ENCODE assay signal across 18 cellular contexts in the genomic region with DNA sequence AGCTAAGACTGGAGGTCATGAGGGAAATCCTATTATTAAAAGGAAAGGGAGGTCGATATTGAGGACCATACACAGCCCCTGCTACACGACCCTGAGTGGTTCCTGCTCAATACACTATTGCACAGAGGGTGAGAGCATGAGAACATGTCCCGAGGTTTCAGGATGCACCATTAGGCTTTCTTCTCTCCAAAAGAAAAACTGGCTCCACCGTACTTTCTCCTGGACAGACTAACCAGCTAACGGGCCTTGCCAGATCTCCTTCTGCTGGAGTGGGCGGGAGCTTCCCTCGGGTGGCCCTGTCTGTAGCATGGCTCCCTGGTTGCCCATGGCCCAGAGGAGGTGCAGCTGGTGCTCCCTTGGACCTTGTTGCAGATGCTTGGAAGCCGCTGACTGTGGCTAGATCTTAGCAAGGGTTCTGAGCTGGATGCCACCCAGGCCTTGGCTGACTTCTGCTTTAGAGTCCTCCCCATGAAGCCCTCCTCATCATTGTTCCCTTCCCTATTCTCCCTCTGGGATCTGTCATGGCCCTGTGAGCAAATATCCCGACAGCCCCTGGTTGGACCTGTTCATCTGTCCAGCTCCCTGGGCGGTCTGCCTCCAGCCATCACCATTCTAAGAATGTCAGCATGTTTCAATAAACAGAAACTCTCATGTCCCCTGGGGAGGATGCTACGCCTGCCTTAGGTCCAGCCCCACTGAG. TPM values are rescaled to one million over a fixed set of nuclear protein-coding genes. Genes with fewer than 3 reads are reported as not detected.
DNase-seq lines count a peak whose midpoint lies in the region; ATAC-seq, FAIRE-seq and TF ChIP-seq lines count a peak whose summit lies in the region.
"Had no signal": no experiment of that assay in that cellular context is flagged by ENCODE, and none has a peak within 500 bp of the region (broad histone marks: within the 10 kb centered on the region; RNA-seq: fewer than 3 reads in every experiment).

No MANE protein-coding gene starts in this region.

- DNase-seq in A549 (ENCODE audit: low read depth in 1 of 2, low spot score in 1 of 2) (no peak), islet precursor cell (peak; percentile 22), stomach (peak; percentile 24)
- DNase-seq in activated CD8-positive, alpha-beta memory T cell treated with anti-CD3 and anti-CD28 coated beads, Interleukin-2, amount 10 ng/mL, durations not matched to agents 7 days and 5 days: peak; percentile 18
- DNase-seq: CD4-positive, CD25-positive, alpha-beta regulatory T cell; DMS53; H7; KG1; NCI-H1048; NCI-H1436 treated with DMSO at 0.1 percent for 48 hours; NCI-H2081; NCI-H510A treated with DMSO at 0.1 percent for 48 hours; PC-9 had no signal

- WGBS in A549 (ENCODE audit: missing lambda C conversion rate): 72% methylated on average over 11 of the region's 11 CpGs
- WGBS in stomach, 5 donors: 79 to 86% (median 82%) methylated on average over 11 of the region's 11 CpGs

- TF ChIP-seq EP300 in A549 (IDR thresholded peaks at IDR 0.05) (no peak), stomach (IDR thresholded peaks at IDR 0.05) (no peak)

- CTCF ChIA-PET in A549 (lab: Yijun Ruan, JAX): interaction anchor here (1.1 to 3.2 kb wide), 3 partner anchors 9 to 608 kb away, joined by 3 to 10 read pairs (median 8); no protein-coding TSS in a partner anchor
- CTCF ChIA-PET in activated CD8-positive, alpha-beta memory T cell treated with anti-CD3 and anti-CD28 coated beads, Interleukin-2, amount 10 ng/mL, durations not matched to agents 7 days and 5 days (lab: Charles Lee): interaction anchor here (1.5 kb wide), 1 partner anchor 14 kb away, joined by 3 read pairs; no protein-coding TSS in a partner anchor

- TF ChIP-seq POLR2A in A549 (IDR thresholded peaks at IDR 0.05; ENCODE audit: low read length) (no peak), stomach (IDR thresholded peaks at IDR 0.05) (no peak)

- H3K4me3 Mint-ChIP-seq in activated CD8-positive, alpha-beta memory T cell treated with anti-CD3 and anti-CD28 coated beads, Interleukin-2, amount 10 ng/mL, durations not matched to agents 7 days and 5 days: no peak overlapping the region
- H3K4me3 Mint-ChIP-seq: CD4-positive, CD25-positive, alpha-beta regulatory T cell had no signal

- H3K4me1 ChIP-seq in A549 (peaks cover 33% of the 10 kb centered on the region), stomach (peaks cover 18 to 36% (median 32%) of the 10 kb centered on the region in 4 donors)

- H3K9me3 ChIP-seq in A549 (0 out of 3 replicates have a peak, but pooled peaks cover 3% of the 10 kb centered on the region), stomach (no peaks in the 10 kb centered on the region)

- H3K4me3 ChIP-seq in A549 (no peak overlapping the region), stomach (no peak overlapping the region)
- H3K4me3 ChIP-seq: PC-9 had no signal

- no peaks in the 10 kb centered on the region for H3K36me3 Mint-ChIP-seq in activated CD8-positive, alpha-beta memory T cell treated with anti-CD3 and anti-CD28 coated beads, Interleukin-2, amount 10 ng/mL, durations not matched to agents 7 days and 5 days
- H3K36me3 Mint-ChIP-seq: CD4-positive, CD25-positive, alpha-beta regulatory T cell had no signal

- intact Hi-C loops in stomach (cut with DNase I; ENCODE audit: low total_unique reads): no loop called here

- no peak for ATAC-seq in A549
- ATAC-seq in activated CD8-positive, alpha-beta memory T cell treated with anti-CD3 and anti-CD28 coated beads, Interleukin-2, amount 10 ng/mL, durations not matched to agents 7 days and 5 days: no peak
- ATAC-seq in GM19324 (IDR thresholded peaks at IDR 0.05; ENCODE audit: low FRiP score, unreplicated experiment): no peak
- ATAC-seq in GM18519 (IDR thresholded peaks at IDR 0.05; ENCODE audit: low FRiP score, unreplicated experiment): no peak
- ATAC-seq in GM21423 (IDR thresholded peaks at IDR 0.05; ENCODE audit: unreplicated experiment): no peak
- ATAC-seq: HepG2 had no signal

- TF ChIP-seq RAD21 in A549 (conservative IDR thresholded peaks at IDR 0.05 in 1 of 2, IDR thresholded peaks at IDR 0.05 in 1 of 2): no peak

- no peaks in the 10 kb centered on the region for H3K36me3 ChIP-seq in stomach

- H3K4me1 Mint-ChIP-seq in activated CD8-positive, alpha-beta memory T cell treated with anti-CD3 and anti-CD28 coated beads, Interleukin-2, amount 10 ng/mL, durations not matched to agents 7 days and 5 days: no peaks in the 10 kb centered on the region
- H3K4me1 Mint-ChIP-seq: CD4-positive, CD25-positive, alpha-beta regulatory T cell had no signal

- no peaks in the 10 kb centered on the region for H3K27me3 Mint-ChIP-seq in activated CD8-positive, alpha-beta memory T cell treated with anti-CD3 and anti-CD28 coated beads, Interleukin-2, amount 10 ng/mL, durations not matched to agents 7 days and 5 days

- no peak for FAIRE-seq in A549 (lab: Jason Lieb, UNC)
- FAIRE-seq: HepG2 had no signal

- POLR2A ChIA-PET in A549 (lab: Yijun Ruan, JAX): no interaction called here

- H3K27ac ChIP-seq in A549 (peak overlapping the region; percentile 1 to 66; a peak in 4 of 6 replicates), stomach (peak overlapping the region in 2 of 5 donors; percentile 33 to 63)
- H3K27ac ChIP-seq: PC-9 had no signal

- peaks cover 0 to 43% (median 0%) of the 10 kb centered on the region in 3 donors for H3K27me3 ChIP-seq in stomach

- H3K9me3 Mint-ChIP-seq in activated CD8-positive, alpha-beta memory T cell treated with anti-CD3 and anti-CD28 coated beads, Interleukin-2, amount 10 ng/mL, durations not matched to agents 7 days and 5 days (ENCODE audit: low read depth): no peaks in the 10 kb centered on the region

- H3K4me2 ChIP-seq in A549: no peak overlapping the region
- H3K4me2 ChIP-seq: PC-9 had no signal

- no peak overlapping the region for H3K27ac Mint-ChIP-seq in activated CD8-positive, alpha-beta memory T cell treated with anti-CD3 and anti-CD28 coated beads, Interleukin-2, amount 10 ng/mL, durations not matched to agents 7 days and 5 days
- H3K27ac Mint-ChIP-seq: CD4-positive, CD25-positive, alpha-beta regulatory T cell had no signal

- TF ChIP-seq CTCF in A549 (IDR thresholded peaks at IDR 0.05) (no peak), stomach (IDR thresholded peaks at IDR 0.05) (no peak)

TF ChIP-seq in A549, 52 proteins besides CTCF, POLR2A, EP300 and RAD21:
- TF ChIP-seq, protein P1, sequence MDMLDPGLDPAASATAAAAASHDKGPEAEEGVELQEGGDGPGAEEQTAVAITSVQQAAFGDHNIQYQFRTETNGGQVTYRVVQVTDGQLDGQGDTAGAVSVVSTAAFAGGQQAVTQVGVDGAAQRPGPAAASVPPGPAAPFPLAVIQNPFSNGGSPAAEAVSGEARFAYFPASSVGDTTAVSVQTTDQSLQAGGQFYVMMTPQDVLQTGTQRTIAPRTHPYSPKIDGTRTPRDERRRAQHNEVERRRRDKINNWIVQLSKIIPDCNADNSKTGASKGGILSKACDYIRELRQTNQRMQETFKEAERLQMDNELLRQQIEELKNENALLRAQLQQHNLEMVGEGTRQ (IDR thresholded peaks at IDR 0.05): no peak
- TF ChIP-seq ZNF302 (CRISPR knock-in tag; IDR thresholded peaks at IDR 0.05): no peak
- TF ChIP-seq CEBPB (IDR thresholded peaks at IDR 0.05): no peak

RNA-seq across cellular contexts. Expression of a gene that starts 52.9 kb away (rescaled TPM):
- polyA plus RNA-seq in A549 (2011; rRNA removed): 0.78 and 0.84 TPM in 2 replicates
- 0.41 and 0.52 TPM in 2 replicates for polyA plus RNA-seq in A549 (2012; cell fraction: cytosol; rRNA removed)
- polyA plus RNA-seq in A549 (2012; cell fraction: nucleus; rRNA removed): 0.49 and 0.78 TPM in 2 replicates
- polyA plus RNA-seq in A549 (2017; fragmentation: RNase III; extraction: RNeasy Plus Mini Kit Qiagen cat#74134 plus additional on column Dnase treatment): 0.79 to 1.2 TPM (median 1.2 TPM) in 3 replicates
- 0.50 and 1.6 TPM in 2 replicates for polyA minus RNA-seq in A549 (2011; rRNA and poly(A)+ RNA removed)
- not detected for total RNA-seq in activated CD8-positive, alpha-beta memory T cell treated with anti-CD3 and anti-CD28 coated beads, Interleukin-2, amount 10 ng/mL, durations not matched to agents 7 days and 5 days
- total RNA-seq in stomach: 10 to 100 TPM in 1 of 5 donors, 1 to 10 TPM in 1, under 1 TPM in 3; 0.29 to 11.0 (median 0.89) TPM
- polyA plus RNA-seq in stomach: 1 to 10 TPM; 1.9 to 3.5 (median 2.3) TPM
- total RNA-seq: CD4-positive, CD25-positive, alpha-beta regulatory T cell; M059J; PC-9 had no signal

Comparison
In these comparisons a context has a peak if more than half of its experiments do, and no peak if none do; other contexts are left out.
1. DNase-seq: peak in activated CD8-positive, alpha-beta memory T cell treated with anti-CD3 and anti-CD28 coated beads, Interleukin-2, amount 10 ng/mL, durations not matched to agents 7 days and 5 days (single experiment), islet precursor cell (single experiment) and stomach (single experiment); none in A549 (0 of 2).